In the genomic region with DNA sequence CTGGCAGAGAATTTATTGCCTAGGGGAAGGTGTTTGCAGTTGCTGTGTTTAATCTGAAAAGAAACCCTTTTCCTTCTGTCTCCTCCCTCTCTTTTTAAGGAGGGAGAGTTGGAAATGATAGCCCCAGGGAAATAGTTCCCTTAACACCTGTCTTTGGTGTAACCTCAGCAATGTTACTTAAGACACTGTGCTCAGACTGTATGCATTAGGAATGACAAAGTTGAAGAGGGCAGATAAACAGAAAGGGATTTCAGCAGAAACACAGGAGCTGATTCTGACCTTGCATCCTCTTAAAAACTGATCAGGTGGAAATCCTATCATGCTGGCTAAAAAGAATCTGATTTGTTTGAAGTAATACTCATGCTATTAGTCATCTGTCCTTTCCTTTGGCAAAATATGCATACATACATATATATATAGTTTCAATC, we compare ENCODE assay signal across 16 cellular contexts.
A peak's percentile ranks its signal among the peaks of the same experiment; 100 is the strongest.
DNase-seq lines count a peak whose midpoint lies in the region; ATAC-seq and TF ChIP-seq lines count a peak whose summit lies in the region.
"Had no signal": no experiment of that assay in that cellular context is flagged by ENCODE, and none has a peak within 500 bp of the region (broad histone marks: within the 10 kb centered on the region; RNA-seq: fewer than 3 reads in every experiment).

No MANE protein-coding gene starts in this region.

- ATAC-seq in GM19043 (IDR thresholded peaks at IDR 0.05; ENCODE audit: low read depth, unreplicated experiment) (peak; percentile 66), foreskin keratinocyte (peak; percentile 65), GM21367 (IDR thresholded peaks at IDR 0.05; ENCODE audit: unreplicated experiment) (no peak), HG03045 (IDR thresholded peaks at IDR 0.05; ENCODE audit: unreplicated experiment) (no peak)
- ATAC-seq: activated CD4-positive, alpha-beta T cell treated with anti-CD3 and anti-CD28 coated beads for 36 hours; stimulated activated naive CD8-positive, alpha-beta T cell treated with anti-CD3 and anti-CD28 coated beads, Interleukin-15, Interleukin-2, amounts not matched to agents 100 U/mL and 50 U/mL, for 24 hours had no signal

- no peak overlapping the region for H3K27ac ChIP-seq in foreskin keratinocyte
- H3K27ac ChIP-seq: ascending aorta, colonic mucosa had no signal

- H3K4me1 ChIP-seq in foreskin keratinocyte: no peaks in the 10 kb centered on the region
- H3K4me1 ChIP-seq: ascending aorta, colonic mucosa had no signal

- TF ChIP-seq CTCF in foreskin keratinocyte (conservative IDR thresholded peaks at IDR 0.05): no peak

- no peaks in the 10 kb centered on the region for H3K27me3 ChIP-seq in foreskin keratinocyte
- H3K27me3 ChIP-seq: ascending aorta, colonic mucosa had no signal

- DNase-seq in EL: peak; percentile 10
- DNase-seq in NCI-H82 (lab: John Stamatoyannopoulos, UW): peak; percentile 37
- peak in 1 of 2 donors; percentile 49 for DNase-seq in foreskin keratinocyte
- no peak for DNase-seq in activated CD8-positive, alpha-beta memory T cell treated with anti-CD3 and anti-CD28 coated beads, Interleukin-2, amount 50 U/mL, for 48 hours
- DNase-seq in NOMO-1 treated with DMSO at 0.1 percent for 48 hours (lab: John Stamatoyannopoulos, UW; ENCODE audit: unreplicated experiment): no peak
- DNase-seq: activated CD4-positive, alpha-beta T cell treated with anti-CD3 and anti-CD28 coated beads for 36 hours; activated CD8-positive, alpha-beta memory T cell treated with anti-CD3 and anti-CD28 coated beads, Interleukin-2, amount 50 U/mL, for 4 hours; colonic mucosa; NCI-H1930; nephron progenitor cell; stimulated activated CD4-positive, alpha-beta T cell treated with anti-CD3 and anti-CD28 coated beads, Interleukin-12 subunit alpha, Interleukin-12 subunit beta, amount 100 ng/mL, for 4 hours; stimulated activated naive CD8-positive, alpha-beta T cell treated with anti-CD3 and anti-CD28 coated beads, Interleukin-15, Interleukin-2, amounts not matched to agents 100 U/mL and 50 U/mL, for 24 hours had no signal

Comparison
In these comparisons a context has a peak if more than half of its experiments do, and no peak if none do; other contexts are left out.
1. DNase-seq: peak in EL (single experiment) and NCI-H82 (single experiment); none in activated CD8-positive, alpha-beta memory T cell treated with anti-CD3 and anti-CD28 coated beads, Interleukin-2, amount 50 U/mL, for 48 hours (single experiment) and NOMO-1 treated with DMSO at 0.1 percent for 48 hours (single experiment).
2. ATAC-seq: peak in GM19043 (single experiment) and foreskin keratinocyte (single experiment); none in GM21367 (single experiment) and HG03045 (single experiment).